In the genomic region with DNA sequence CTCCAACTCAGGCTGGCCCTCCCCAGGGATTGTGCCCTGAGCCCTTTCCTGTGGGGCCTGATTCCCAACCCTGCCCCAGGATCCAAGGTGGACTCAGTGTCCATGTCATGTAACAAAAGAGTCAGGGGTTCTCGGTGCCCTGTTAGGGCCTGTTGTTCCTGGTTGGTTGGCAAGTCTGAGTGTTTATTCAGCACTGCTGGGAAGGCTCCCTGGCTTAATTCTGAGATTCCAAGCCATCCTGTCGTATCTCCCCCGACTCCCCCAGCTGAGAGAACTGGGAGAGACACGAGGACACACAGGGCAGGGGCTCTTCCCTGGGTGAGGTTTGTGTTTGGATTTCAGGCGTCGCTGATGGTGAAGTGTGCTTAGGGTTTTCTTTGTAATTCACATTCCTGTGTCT, we compare ENCODE assay signal across 18 cellular contexts.
"Had no signal": no experiment of that assay in that cellular context is flagged by ENCODE, and none has a peak within 500 bp of the region (broad histone marks: within the 10 kb centered on the region; RNA-seq: fewer than 3 reads in every experiment).

No MANE protein-coding gene starts in this region.

- H3K9me3 Mint-ChIP-seq: activated CD4-positive, alpha-beta T cell treated with anti-CD3 and anti-CD28 coated beads, Interleukin-2, amount 10 ng/mL, durations not matched to agents 7 days and 5 days; activated naive CD4-positive, alpha-beta T cell treated with anti-CD3 and anti-CD28 coated beads, Interleukin-2, amount 10 ng/mL, durations not matched to agents 7 days and 5 days; activated naive CD8-positive, alpha-beta T cell treated with anti-CD3 and anti-CD28 coated beads, Interleukin-2, amount 50 U/mL, for 24 hours; effector memory CD8-positive, alpha-beta T cell; nephron progenitor cell had no signal

- H3K27ac Mint-ChIP-seq: activated CD4-positive, alpha-beta T cell treated with anti-CD3 and anti-CD28 coated beads, Interleukin-2, amount 10 ng/mL, durations not matched to agents 7 days and 5 days; activated naive CD4-positive, alpha-beta T cell treated with anti-CD3 and anti-CD28 coated beads, Interleukin-2, amount 10 ng/mL, durations not matched to agents 7 days and 5 days; activated naive CD8-positive, alpha-beta T cell treated with anti-CD3 and anti-CD28 coated beads, Interleukin-2, amount 50 U/mL, for 24 hours; nephron progenitor cell had no signal

- DNase-seq: activated CD4-positive, alpha-beta T cell treated with anti-CD3 and anti-CD28 coated beads, Interleukin-2, amount 10 ng/mL, durations not matched to agents 7 days and 5 days; activated CD8-positive, alpha-beta memory T cell treated with anti-CD3 and anti-CD28 coated beads, Interleukin-2, amount 50 U/mL, for 48 hours; activated effector memory CD4-positive, alpha-beta T cell treated with Interleukin-2 at 50 U/mL for 16 hours; activated naive CD4-positive, alpha-beta T cell treated with anti-CD3 and anti-CD28 coated beads, Interleukin-2, amount 10 ng/mL, durations not matched to agents 7 days and 5 days; activated naive CD8-positive, alpha-beta T cell treated with anti-CD3 and anti-CD28 coated beads, Interleukin-2, amount 50 U/mL, for 24 hours; activated T-cell treated with anti-CD3 and anti-CD28 coated beads, Interleukin-2, amount 50 U/mL, for 48 hours; effector memory CD8-positive, alpha-beta T cell; left colon; lower lobe of right lung; midbrain; nephron progenitor cell; psoas muscle; right cardiac atrium; stimulated activated CD4-positive, alpha-beta T cell treated with anti-CD3 and anti-CD28 coated beads, Interleukin-2, amount 100 ng/mL, for 24 hours; stimulated activated naive CD4-positive, alpha-beta T cell treated with Interleukin-2 at 50 U/mL for 16 hours; T-helper 1 cell; T1000; tibial artery had no signal

- H3K4me3 ChIP-seq: lower lobe of right lung, psoas muscle, tibial artery had no signal

- H3K4me1 ChIP-seq: psoas muscle had no signal

- H3K4me3 Mint-ChIP-seq: activated CD4-positive, alpha-beta T cell treated with anti-CD3 and anti-CD28 coated beads, Interleukin-2, amount 10 ng/mL, durations not matched to agents 7 days and 5 days; activated naive CD4-positive, alpha-beta T cell treated with anti-CD3 and anti-CD28 coated beads, Interleukin-2, amount 10 ng/mL, durations not matched to agents 7 days and 5 days; activated naive CD8-positive, alpha-beta T cell treated with anti-CD3 and anti-CD28 coated beads, Interleukin-2, amount 50 U/mL, for 24 hours; effector memory CD8-positive, alpha-beta T cell; nephron progenitor cell had no signal

- H3K27ac ChIP-seq: lower lobe of right lung, psoas muscle had no signal

- H3K27me3 Mint-ChIP-seq: activated CD4-positive, alpha-beta T cell treated with anti-CD3 and anti-CD28 coated beads, Interleukin-2, amount 10 ng/mL, durations not matched to agents 7 days and 5 days; activated naive CD4-positive, alpha-beta T cell treated with anti-CD3 and anti-CD28 coated beads, Interleukin-2, amount 10 ng/mL, durations not matched to agents 7 days and 5 days; activated naive CD8-positive, alpha-beta T cell treated with anti-CD3 and anti-CD28 coated beads, Interleukin-2, amount 50 U/mL, for 24 hours; effector memory CD8-positive, alpha-beta T cell had no signal

- H3K9me3 ChIP-seq: lower lobe of right lung, psoas muscle, tibial artery had no signal

- H3K36me3 ChIP-seq: lower lobe of right lung, tibial artery had no signal

- H3K27me3 ChIP-seq: tibial artery had no signal

- H3K36me3 Mint-ChIP-seq: activated naive CD4-positive, alpha-beta T cell treated with anti-CD3 and anti-CD28 coated beads, Interleukin-2, amount 10 ng/mL, durations not matched to agents 7 days and 5 days had no signal

- ATAC-seq: activated naive CD8-positive, alpha-beta T cell treated with anti-CD3 and anti-CD28 coated beads, Interleukin-2, amount 50 U/mL, for 24 hours; effector memory CD8-positive, alpha-beta T cell; left colon; lower lobe of right lung; psoas muscle; right cardiac atrium had no signal

- H3K4me1 Mint-ChIP-seq: activated CD4-positive, alpha-beta T cell treated with anti-CD3 and anti-CD28 coated beads, Interleukin-2, amount 10 ng/mL, durations not matched to agents 7 days and 5 days; activated naive CD4-positive, alpha-beta T cell treated with anti-CD3 and anti-CD28 coated beads, Interleukin-2, amount 10 ng/mL, durations not matched to agents 7 days and 5 days had no signal
